1 cellular context compared by ENCODE assay signal in the genomic region with DNA sequence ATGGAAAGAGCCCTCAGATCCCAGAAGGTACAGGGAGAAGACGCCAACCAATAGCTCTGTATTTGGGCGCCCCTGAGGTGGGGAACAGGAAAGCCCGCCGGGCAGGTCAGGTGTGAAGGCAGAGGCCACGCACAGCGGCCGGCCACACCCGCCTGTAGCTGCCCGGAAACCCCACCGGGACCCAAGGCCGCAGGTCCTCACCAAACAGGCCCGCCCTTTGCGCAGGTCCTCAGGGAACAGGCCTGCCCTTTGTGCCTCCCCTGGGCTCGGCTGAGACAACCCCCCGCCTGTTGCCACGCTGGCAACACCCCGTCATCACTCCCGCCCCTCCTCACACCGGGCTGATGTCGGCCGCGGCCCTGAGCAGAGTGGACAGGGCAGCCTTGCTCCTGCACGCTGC.
A peak's percentile ranks its signal among the peaks of the same experiment; 100 is the strongest.
TF ChIP-seq lines count a peak whose summit lies in the region.

No MANE protein-coding gene starts in this region.

TF ChIP-seq in HepG2, 621 proteins besides CTCF, POLR2A, EP300 and RAD21 (continued from another document):
- no peak for TF ChIP-seq ZNF652 (CRISPR knock-in tag; IDR thresholded peaks at IDR 0.05; ENCODE audit: borderline replicate concordance, low read depth)
- TF ChIP-seq RXRA (CRISPR knock-in tag; IDR thresholded peaks at IDR 0.05): peak; percentile 36; the same call in 1 of the 2 replicates
- no peak for TF ChIP-seq ZNF276 (CRISPR knock-in tag; IDR thresholded peaks at IDR 0.05; ENCODE audit: low read depth)
- TF ChIP-seq NR2F2 (IDR thresholded peaks at IDR 0.05; ENCODE audit: borderline replicate concordance, low read depth): no peak
- no peak for TF ChIP-seq SOX13 (IDR thresholded peaks at IDR 0.05)
- 0 out of 4 replicates have a peak, but pooled peaks of 1 of the 2 experiments have one; percentile 13 for TF ChIP-seq SOX13 (CRISPR knock-in tag; conservative IDR thresholded peaks at IDR 0.05 in 1 of 2, IDR thresholded peaks at IDR 0.05 in 1 of 2)
